ENCODE assay signal across 13 cellular contexts in the genomic region with DNA sequence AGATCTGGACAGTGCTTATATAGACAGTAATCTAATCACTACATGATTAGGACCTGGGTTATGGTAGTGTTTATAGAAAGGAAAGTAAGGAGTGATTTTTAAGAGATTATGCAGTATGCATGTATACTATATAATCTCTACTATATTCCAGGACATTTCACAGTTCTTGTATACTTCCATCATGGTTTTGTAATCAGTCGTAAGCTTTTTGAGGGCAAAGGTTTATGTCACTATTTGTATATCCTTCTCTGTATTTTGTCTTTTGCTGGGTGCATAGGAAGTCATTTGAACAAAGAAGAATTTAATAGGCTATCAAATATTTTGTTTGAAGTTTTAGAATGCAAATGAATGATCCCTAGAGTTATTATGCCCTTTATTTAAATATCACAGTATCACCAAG.
"Had no signal": no experiment of that assay in that cellular context is flagged by ENCODE, and none has a peak within 500 bp of the region (broad histone marks: within the 10 kb centered on the region; RNA-seq: fewer than 3 reads in every experiment).

No MANE protein-coding gene starts in this region.

- H3K9me3 ChIP-seq: adrenal gland, upper lobe of right lung had no signal

- H3K9me3 Mint-ChIP-seq: activated T-cell treated with anti-CD3 and anti-CD28 coated beads, Interleukin-2, amount 50 U/mL, for 72 hours; endodermal cell; neural crest cell had no signal

- H2AFZ ChIP-seq: parathyroid adenoma had no signal

- H3K4me3 ChIP-seq: adrenal gland, upper lobe of right lung had no signal

- H3K4me3 Mint-ChIP-seq: activated T-cell treated with anti-CD3 and anti-CD28 coated beads, Interleukin-2, amount 50 U/mL, for 72 hours; endodermal cell; neural crest cell; T-helper 17 cell had no signal

- ATAC-seq: activated T-cell treated with anti-CD3 and anti-CD28 coated beads, Interleukin-2, amount 50 U/mL, for 72 hours; stimulated activated naive CD8-positive, alpha-beta T cell treated with anti-CD3 and anti-CD28 coated beads, Interleukin-15, Interleukin-2, amounts not matched to agents 100 U/mL and 50 U/mL, for 24 hours; T-helper 17 cell; upper lobe of right lung had no signal

- H3K27me3 ChIP-seq: adrenal gland, upper lobe of right lung had no signal

- H3K27ac ChIP-seq: adrenal gland, parathyroid adenoma, upper lobe of right lung had no signal

- H3K36me3 ChIP-seq: adrenal gland had no signal

- DNase-seq: activated CD4-positive, alpha-beta T cell treated with anti-CD3 and anti-CD28 coated beads, Interleukin-2, amount 50 U/mL, for 48 hours; activated T-cell treated with anti-CD3 and anti-CD28 coated beads, Interleukin-2, amount 50 U/mL, for 72 hours; adrenal gland; caudate nucleus; endodermal cell; left cardiac atrium; stimulated activated CD4-positive, alpha-beta T cell treated with anti-CD3 and anti-CD28 coated beads, Interleukin-4, amount 100 ng/mL, for 1 hour; stimulated activated CD8-positive, alpha-beta memory T cell treated with anti-CD3 and anti-CD28 coated beads, Interleukin-4, amount 100 ng/mL, for 48 hours; stimulated activated naive CD8-positive, alpha-beta T cell treated with anti-CD3 and anti-CD28 coated beads, Interleukin-15, Interleukin-2, amounts not matched to agents 100 U/mL and 50 U/mL, for 24 hours; T-helper 17 cell; upper lobe of right lung had no signal

- H3K27ac Mint-ChIP-seq: activated T-cell treated with anti-CD3 and anti-CD28 coated beads, Interleukin-2, amount 50 U/mL, for 72 hours; endodermal cell; T-helper 17 cell had no signal

- H3K27me3 Mint-ChIP-seq: T-helper 17 cell had no signal
